Comparison of ENCODE assay signal across 9 cellular contexts in genomic region chr9:134640491-134641172, GRCh38. TPM values are rescaled to one million over a fixed set of nuclear protein-coding genes. Genes with fewer than 3 reads are reported as not detected.
DNase-seq lines count a peak whose midpoint lies in the region; ATAC-seq, FAIRE-seq and TF ChIP-seq lines count a peak whose summit lies in the region.
"Had no signal": no experiment of that assay in that cellular context is flagged by ENCODE, and none has a peak within 500 bp of the region (broad histone marks: within the 10 kb centered on the region; RNA-seq: fewer than 3 reads in every experiment).

No MANE protein-coding gene starts in this region.

- H3K9me3 Mint-ChIP-seq in endothelial cell (ENCODE audit: unreplicated experiment), result no peaks in the 10 kb centered on the region

- H3K27ac Mint-ChIP-seq in endothelial cell (ENCODE audit: unreplicated experiment), result no peak overlapping the region

- H3K4me3 Mint-ChIP-seq in endothelial cell (ENCODE audit: unreplicated experiment), result peak overlapping the region; percentile 83

- peaks cover 4% of the 10 kb centered on the region for H3K27me3 Mint-ChIP-seq in endothelial cell (ENCODE audit: unreplicated experiment)

- H3K4me1 ChIP-seq in A549, result peaks cover 48% of the 10 kb centered on the region
- peaks cover 13% of the 10 kb centered on the region; the same call in 1 of the 2 replicates for H3K4me1 ChIP-seq in HUES64 (ENCODE audit: insufficient read depth, low read length)

- no peak for TF ChIP-seq RAD21 in A549 (conservative IDR thresholded peaks at IDR 0.05 in 1 of 2, IDR thresholded peaks at IDR 0.05 in 1 of 2)
- no peak for TF ChIP-seq RAD21 in neural cell (conservative IDR thresholded peaks at IDR 0.05)

- peak overlapping the region; percentile 26 for H3K9ac ChIP-seq in HUES64 (ENCODE audit: low read depth, low read length)
- no peak overlapping the region for H3K9ac ChIP-seq in neural cell (ENCODE audit: low read length)

- peak overlapping the region; percentile 78 to 93 for H3K27ac ChIP-seq in A549
- H3K27ac ChIP-seq in HUES64 (ENCODE audit: low read depth, low read length), result peak overlapping the region; percentile 54; the same call in 1 of the 2 replicates
- H3K27ac ChIP-seq in neural cell (ENCODE audit: low read length), result no peak overlapping the region

- H3K4me1 Mint-ChIP-seq in endothelial cell (ENCODE audit: unreplicated experiment), result peaks cover under 1% of the 10 kb centered on the region

- no peaks in the 10 kb centered on the region for H3K36me3 ChIP-seq in HUES64 (ENCODE audit: insufficient read depth, low read length)
- no peaks in the 10 kb centered on the region for H3K36me3 ChIP-seq in neural cell (ENCODE audit: insufficient read depth, low read length)

- POLR2A ChIA-PET in A549 (lab: Yijun Ruan, JAX), result interaction anchor here (0.8 to 1.4 kb wide), 3 partner anchors 16 to 138 kb away, joined by 4 to 8 read pairs (median 6); no protein-coding TSS in a partner anchor

- FAIRE-seq in A549 (lab: Jason Lieb, UNC), result no peak

- no peak for ATAC-seq in A549
- ATAC-seq in HG03280 (IDR thresholded peaks at IDR 0.05; ENCODE audit: unreplicated experiment), result no peak

- H3K79me2 ChIP-seq in neural cell (replicated peaks; ENCODE audit: insufficient read depth, low read length), result no peaks in the 10 kb centered on the region

- CTCF ChIA-PET in A549 (lab: Yijun Ruan, JAX), result interaction anchor here (0.8 to 5.2 kb wide), 9 partner anchors 10 to 197 kb away, joined by 3 to 52 read pairs (median 4); no protein-coding TSS in a partner anchor

- H3K4me2 ChIP-seq in A549 (peak overlapping the region; percentile 94), neural cell (ENCODE audit: low read length) (no peak overlapping the region)

- 80% methylated on average over 15 of the region's 15 CpGs for WGBS in A549 (ENCODE audit: missing lambda C conversion rate)
- WGBS in HUES64, result 43% methylated on average over 15 of the region's 15 CpGs

- H3F3A ChIP-seq in neural cell (ENCODE audit: insufficient read depth, low read length, poor library complexity, severe bottlenecking), result no peaks in the 10 kb centered on the region

- no peaks in the 10 kb centered on the region for H4K20me1 ChIP-seq in neural cell (ENCODE audit: insufficient read depth)

- H2AFZ ChIP-seq in neural cell (ENCODE audit: low read depth, low read length), result no peak overlapping the region

- H3K9me3 ChIP-seq in A549 (no peaks in the 10 kb centered on the region), HUES64 (ENCODE audit: insufficient read depth, low read depth, low read length) (no peaks in the 10 kb centered on the region), neural cell (ENCODE audit: low read length) (no peaks in the 10 kb centered on the region)

- TF ChIP-seq POLR2A in A549 (IDR thresholded peaks at IDR 0.05; ENCODE audit: low read length), result no peak

- TF ChIP-seq EP300 in A549 (IDR thresholded peaks at IDR 0.05), result no peak
- no peak for TF ChIP-seq EP300 in neural cell (conservative IDR thresholded peaks at IDR 0.05; ENCODE audit: poor library complexity, severe bottlenecking)

- no peaks in the 10 kb centered on the region for H3K36me3 Mint-ChIP-seq in endothelial cell (ENCODE audit: low read depth, unreplicated experiment)

- H3K9me2 ChIP-seq in neural cell (ENCODE audit: insufficient read depth, low read length), result no peaks in the 10 kb centered on the region

- DNase-seq in A549 (ENCODE audit: low read depth in 1 of 2, low spot score in 1 of 2) (no peak), endothelial cell (ENCODE audit: low spot score) (no peak), T-helper 2 cell (no peak), pons (ENCODE audit: low spot score) (no peak), HPDE6-E6E7 (ENCODE audit: extremely low spot score) (no peak)
- DNase-seq: NCI-H510A treated with DMSO at 0.1 percent for 48 hours had no signal

- TF ChIP-seq CTCF in A549 (IDR thresholded peaks at IDR 0.05) (no peak), endothelial cell (IDR thresholded peaks at IDR 0.05; ENCODE audit: unreplicated experiment) (no peak), neural cell (IDR thresholded peaks at IDR 0.05; ENCODE audit: poor library complexity, severe bottlenecking) (no peak)

- H3K4me3 ChIP-seq in A549, result peak overlapping the region; percentile 73
- H3K4me3 ChIP-seq in HUES64 (ENCODE audit: low read length), result peak overlapping the region; percentile 71
- peak overlapping the region; percentile 74 for H3K4me3 ChIP-seq in neural cell (ENCODE audit: low read length)

- peaks cover 15% of the 10 kb centered on the region for H3K27me3 ChIP-seq in HUES64 (ENCODE audit: insufficient read depth, low read length)
- H3K27me3 ChIP-seq in neural cell (ENCODE audit: insufficient read depth, low read depth, low read length), result peaks cover 30% of the 10 kb centered on the region

TF ChIP-seq in A549, 52 proteins besides CTCF, POLR2A, EP300 and RAD21:
- TF ChIP-seq CBX8 (IDR thresholded peaks at IDR 0.05) (no peak), HES2 (IDR thresholded peaks at IDR 0.05) (no peak), KDM5A (IDR thresholded peaks at IDR 0.05) (no peak), CHD4 (IDR thresholded peaks at IDR 0.05; ENCODE audit: borderline replicate concordance) (no peak)

TF ChIP-seq in neural cell, 6 proteins besides CTCF, POLR2A, EP300 and RAD21:
- TF ChIP-seq POLR2AphosphoS5 (IDR thresholded peaks at IDR 0.05) (no peak), REST (IDR thresholded peaks at IDR 0.05; ENCODE audit: borderline replicate concordance) (no peak), SMC3 (conservative IDR thresholded peaks at IDR 0.05; ENCODE audit: poor library complexity) (no peak), EZH2 (IDR thresholded peaks at IDR 0.05; ENCODE audit: borderline replicate concordance, insufficient read depth, low read length, poor library complexity, severe bottlenecking) (no peak), MXI1 (conservative IDR thresholded peaks at IDR 0.05; ENCODE audit: poor library complexity, severe bottlenecking) (no peak)

RNA-seq across cellular contexts. Expression of gene COL5A1, which starts 1.0 kb away (rescaled TPM):
- polyA plus RNA-seq in A549 (2011; rRNA removed), result 15.2 and 16.1 TPM in 2 replicates
- 19.4 and 22.8 TPM in 2 replicates for polyA plus RNA-seq in A549 (2012; cell fraction: cytosol; rRNA removed)
- polyA plus RNA-seq in A549 (2012; cell fraction: nucleus; rRNA removed), result 109 and 117 TPM in 2 replicates
- polyA plus RNA-seq in A549 (2017; fragmentation: RNase III; extraction: RNeasy Plus Mini Kit Qiagen cat#74134 plus additional on column Dnase treatment), result 50.7 to 72.3 TPM (median 67.5 TPM) in 3 replicates
- 18.7 and 27.1 TPM in 2 replicates for polyA minus RNA-seq in A549 (2011; rRNA and poly(A)+ RNA removed)
- 9.6 TPM for polyA plus RNA-seq in HUES64 (2013, experiment 1 of 2)
- polyA plus RNA-seq in HUES64 (2013, experiment 2 of 2), result 11.1 TPM
- total RNA-seq in endothelial cell (ENCODE audit: unreplicated experiment), result 24.3 TPM
- 0.06 TPM in 1 of 2 replicates, not detected in the other for polyA plus RNA-seq in neural cell
- 0.24 and 0.35 TPM in 2 replicates for polyA minus RNA-seq in neural cell

Comparison
In these comparisons a context has a peak if more than half of its experiments do, and no peak if none do; other contexts are left out.
1. RNA of gene COL5A1, which starts 1.0 kb away (polyA plus RNA-seq): 15.2 to 117 TPM in A549; 0.06 TPM in neural cell; every median in the first group is over 10 times any median in the second.
2. Peak in every context shown above with its lines, with median percentiles within 50 percentile points of each other: H3K4me3 ChIP-seq.